20 cellular contexts compared by ENCODE assay signal in the genomic region with DNA sequence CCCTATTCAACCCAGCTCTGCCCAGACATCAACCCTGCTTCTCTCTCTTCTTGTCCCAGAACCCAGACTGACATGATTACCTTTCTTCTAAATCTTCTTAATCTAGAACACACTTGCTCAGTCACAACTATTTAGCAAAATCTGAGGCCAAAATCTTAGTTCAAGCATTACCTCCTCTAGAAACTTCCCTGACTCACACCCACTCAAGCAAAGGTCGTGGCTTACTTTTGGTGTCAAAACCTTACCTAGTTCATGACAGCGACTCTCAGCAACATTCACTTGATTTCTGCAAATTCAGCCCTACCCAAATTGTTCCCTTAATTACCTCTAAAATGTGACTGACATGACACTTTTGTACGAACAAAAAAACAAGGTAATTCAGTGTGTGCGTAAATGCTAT.
DNase-seq lines count a peak whose midpoint lies in the region; ATAC-seq and TF ChIP-seq lines count a peak whose summit lies in the region.
"Had no signal": no experiment of that assay in that cellular context is flagged by ENCODE, and none has a peak within 500 bp of the region (broad histone marks: within the 10 kb centered on the region; RNA-seq: fewer than 3 reads in every experiment).

No MANE protein-coding gene starts in this region.

- 0 out of 2 replicates have a peak, but pooled peaks cover 7% of the 10 kb centered on the region for H3K9me2 ChIP-seq in GM23338 (ENCODE audit: insufficient read depth)

- no peak for TF ChIP-seq CTCF in GM23338 (conservative IDR thresholded peaks at IDR 0.05; ENCODE audit: low read depth in 2 of 2)
- TF ChIP-seq CTCF in brain microvascular endothelial cell (IDR thresholded peaks at IDR 0.05; ENCODE audit: low read depth, low read length, missing control alignments) = no peak

- no peak overlapping the region for H2BK5ac ChIP-seq in mesendoderm (ENCODE audit: low read length)

- H3K9ac ChIP-seq in mesendoderm (ENCODE audit: low read length) (no peak overlapping the region), skeletal muscle tissue (ENCODE audit: low read depth in 1 of 3, low read length in 3 of 3) (no peak overlapping the region)

- H3F3A ChIP-seq in GM23338 (replicated peaks; ENCODE audit: low read depth) = no peaks in the 10 kb centered on the region

- H3K4me1 Mint-ChIP-seq in GM23338 = peaks cover 17% of the 10 kb centered on the region
- H3K4me1 Mint-ChIP-seq: activated naive CD4-positive, alpha-beta T cell treated with anti-CD3 and anti-CD28 coated beads, Interleukin-2, amount 50 U/mL, for 24 hours had no signal

- H2AK5ac ChIP-seq in mesendoderm (ENCODE audit: low read length) = peak overlapping the region; percentile 4

- H3K9me3 ChIP-seq in skeletal muscle tissue (ENCODE audit: control insufficient read depth in 3 of 3, low read length in 3 of 3) = no peaks in the 10 kb centered on the region

- H3K36me3 ChIP-seq in GM23338 (ENCODE audit: insufficient read depth) (no peaks in the 10 kb centered on the region), brain microvascular endothelial cell (replicated peaks) (no peaks in the 10 kb centered on the region), mesendoderm (ENCODE audit: control insufficient read depth, insufficient read depth, low read length) (no peaks in the 10 kb centered on the region), skeletal muscle tissue (ENCODE audit: control insufficient read depth in 3 of 3, insufficient read depth in 3 of 3, low read length in 3 of 3) (no peaks in the 10 kb centered on the region)
- H3K36me3 ChIP-seq: WERI-Rb-1 had no signal

- H2BK120ac ChIP-seq in mesendoderm (ENCODE audit: low read depth, low read length) = no peak overlapping the region

- H2AFZ ChIP-seq in GM23338 = peak overlapping the region; percentile 84; the same call in 1 of the 2 replicates

- no peak overlapping the region for H3K27ac ChIP-seq in GM23338 (ENCODE audit: low read depth)
- H3K27ac ChIP-seq in brain microvascular endothelial cell = peak overlapping the region; percentile 44
- H3K27ac ChIP-seq in mesendoderm (ENCODE audit: low read depth, low read length) = no peak overlapping the region
- peak overlapping the region; percentile 28 for H3K27ac ChIP-seq in skeletal muscle tissue (ENCODE audit: low read depth, low read length)
- H3K27ac ChIP-seq: WERI-Rb-1 had no signal

- DNase-seq in GM23338 (ENCODE audit: low spot score) (no peak), brain microvascular endothelial cell (no peak), mesendoderm (no peak), left colon (no peak), NCI-H1694 treated with DMSO at 0.1 percent for 48 hours (lab: John Stamatoyannopoulos, UW) (no peak)
- DNase-seq in activated naive CD4-positive, alpha-beta T cell treated with Interleukin-2 at 50 U/mL for 16 hours = no peak
- DNase-seq in activated CD8-positive, alpha-beta memory T cell treated with anti-CD3 and anti-CD28 coated beads, Interleukin-2, amount 50 U/mL, for 48 hours = no peak
- DNase-seq: activated CD4-positive, alpha-beta memory T cell treated with anti-CD3 and anti-CD28 coated beads for 36 hours; activated T-cell treated with anti-CD3 and anti-CD28 coated beads, Interleukin-2, amount 50 U/mL, for 4 hours; cortex of kidney; GOT3; MV-4-11; naive thymus-derived CD8-positive, alpha-beta T cell; NCI-H2029; retina had no signal

- no peak overlapping the region for H4K5ac ChIP-seq in mesendoderm (ENCODE audit: low read length)

- no peaks in the 10 kb centered on the region for H3K9me3 Mint-ChIP-seq in GM23338
- H3K9me3 Mint-ChIP-seq: activated CD4-positive, alpha-beta memory T cell treated with anti-CD3 and anti-CD28 coated beads for 36 hours; activated T-cell treated with anti-CD3 and anti-CD28 coated beads, Interleukin-2, amount 50 U/mL, for 4 hours; stimulated activated naive CD8-positive, alpha-beta T cell treated with anti-CD3 and anti-CD28 coated beads, Interleukin-15, Interleukin-2, amounts not matched to agents 100 ng/mL and 50 ng/mL, for 24 hours had no signal

- H3K4me2 ChIP-seq in GM23338 (no peak overlapping the region), mesendoderm (ENCODE audit: low read length) (no peak overlapping the region)

- no peak overlapping the region for H3K56ac ChIP-seq in mesendoderm (ENCODE audit: low read length)

- WGBS in mesendoderm (ENCODE audit: extremely low coverage, insufficient coverage, low lambda C conversion rate) = no CpG with 5 or more reads among the region's 4 CpGs

- H3K79me2 ChIP-seq in GM23338 (replicated peaks; ENCODE audit: insufficient read depth) (no peaks in the 10 kb centered on the region), mesendoderm (ENCODE audit: control insufficient read depth, insufficient read depth, low read length) (no peaks in the 10 kb centered on the region)

- ATAC-seq in GM23338 (no peak), left colon (no peak)
- ATAC-seq: activated T-cell treated with anti-CD3 and anti-CD28 coated beads, Interleukin-2, amount 50 U/mL, for 4 hours; naive thymus-derived CD8-positive, alpha-beta T cell had no signal

- no peaks in the 10 kb centered on the region for H3K79me1 ChIP-seq in mesendoderm (ENCODE audit: low read length)

- H3K23ac ChIP-seq in mesendoderm (ENCODE audit: low read length) = no peak overlapping the region

- no peaks in the 10 kb centered on the region for H4K20me1 ChIP-seq in GM23338 (replicated peaks; ENCODE audit: insufficient read depth)

- intact Hi-C loops in left colon (cut with DNase I, micrococcal nuclease) = no loop called here

- H3K4me1 ChIP-seq in GM23338 (ENCODE audit: insufficient read depth) (peaks cover 8% of the 10 kb centered on the region; the same call in 1 of the 2 replicates), mesendoderm (ENCODE audit: control insufficient read depth, low read depth, low read length) (no peaks in the 10 kb centered on the region), skeletal muscle tissue (ENCODE audit: control insufficient read depth in 3 of 3, insufficient read depth in 3 of 3, low read length in 3 of 3) (peaks cover 6 to 24% (median 9%) of the 10 kb centered on the region in 3 donors)

- H3K27me3 Mint-ChIP-seq in GM23338 (ENCODE audit: insufficient read depth, low read depth, poor library complexity) = peaks cover 7% of the 10 kb centered on the region
- H3K27me3 Mint-ChIP-seq: activated CD4-positive, alpha-beta memory T cell treated with anti-CD3 and anti-CD28 coated beads for 36 hours; activated naive CD4-positive, alpha-beta T cell treated with anti-CD3 and anti-CD28 coated beads, Interleukin-2, amount 50 U/mL, for 24 hours; IgD-negative memory B cell; stimulated activated naive CD8-positive, alpha-beta T cell treated with anti-CD3 and anti-CD28 coated beads, Interleukin-15, Interleukin-2, amounts not matched to agents 100 ng/mL and 50 ng/mL, for 24 hours had no signal

- H4K8ac ChIP-seq in mesendoderm (ENCODE audit: low read depth, low read length) = no peak overlapping the region

- H3K4me3 ChIP-seq in GM23338 (no peak overlapping the region), brain microvascular endothelial cell (ENCODE audit: low read depth, low read length) (no peak overlapping the region), mesendoderm (ENCODE audit: low read length) (no peak overlapping the region), skeletal muscle tissue (ENCODE audit: low read length in 3 of 3) (no peak overlapping the region)

- H2BK15ac ChIP-seq in mesendoderm (replicated peaks; ENCODE audit: low read depth) = no peak overlapping the region

- no peak overlapping the region for H3K18ac ChIP-seq in mesendoderm (ENCODE audit: low read length)

- H3K27ac Mint-ChIP-seq in GM23338 = no peak overlapping the region
- H3K27ac Mint-ChIP-seq: activated CD4-positive, alpha-beta memory T cell treated with anti-CD3 and anti-CD28 coated beads for 36 hours; activated naive CD4-positive, alpha-beta T cell treated with anti-CD3 and anti-CD28 coated beads, Interleukin-2, amount 50 U/mL, for 24 hours; IgD-negative memory B cell; naive thymus-derived CD8-positive, alpha-beta T cell; stimulated activated naive CD8-positive, alpha-beta T cell treated with anti-CD3 and anti-CD28 coated beads, Interleukin-15, Interleukin-2, amounts not matched to agents 100 ng/mL and 50 ng/mL, for 24 hours had no signal

- H3K27me3 ChIP-seq in GM23338 (ENCODE audit: insufficient read depth) (no peaks in the 10 kb centered on the region), brain microvascular endothelial cell (replicated peaks) (no peaks in the 10 kb centered on the region), mesendoderm (ENCODE audit: insufficient read depth, low read length, poor library complexity) (no peaks in the 10 kb centered on the region), skeletal muscle tissue (ENCODE audit: control insufficient read depth in 3 of 3, insufficient read depth in 3 of 3, low read length in 3 of 3) (no peaks in the 10 kb centered on the region)

- no peaks in the 10 kb centered on the region for H3K36me3 Mint-ChIP-seq in GM23338 (ENCODE audit: low read depth)
- H3K36me3 Mint-ChIP-seq: activated CD4-positive, alpha-beta memory T cell treated with anti-CD3 and anti-CD28 coated beads for 36 hours; activated naive CD4-positive, alpha-beta T cell treated with anti-CD3 and anti-CD28 coated beads, Interleukin-2, amount 50 U/mL, for 24 hours; IgD-negative memory B cell; naive thymus-derived CD8-positive, alpha-beta T cell had no signal

- in situ Hi-C loops in brain microvascular endothelial cell (cut with HindIII; ENCODE audit: low pct_ligation_motif_present, low sequenced_read_pairs) = no loop called here

- H3K4me3 Mint-ChIP-seq in GM23338 = no peak overlapping the region
- H3K4me3 Mint-ChIP-seq: activated CD4-positive, alpha-beta memory T cell treated with anti-CD3 and anti-CD28 coated beads for 36 hours; activated naive CD4-positive, alpha-beta T cell treated with anti-CD3 and anti-CD28 coated beads, Interleukin-2, amount 50 U/mL, for 24 hours; activated T-cell treated with anti-CD3 and anti-CD28 coated beads, Interleukin-2, amount 50 U/mL, for 4 hours; naive thymus-derived CD8-positive, alpha-beta T cell; stimulated activated naive CD8-positive, alpha-beta T cell treated with anti-CD3 and anti-CD28 coated beads, Interleukin-15, Interleukin-2, amounts not matched to agents 100 ng/mL and 50 ng/mL, for 24 hours had no signal

- H3K4ac ChIP-seq in mesendoderm (ENCODE audit: low read depth, low read length) = no peak overlapping the region

TF ChIP-seq in GM23338, 12 proteins besides CTCF, POLR2A, EP300 and RAD21:
- no peak for TF ChIP-seq ZNF114 (CRISPR knock-in tag; IDR thresholded peaks at IDR 0.05)
TF ChIP-seq in GM23338: peak in this region for 0.

Comparison
In these comparisons a context has a peak if more than half of its experiments do, and no peak if none do; other contexts are left out.
1. H3K27ac ChIP-seq: peak in brain microvascular endothelial cell (single experiment) and skeletal muscle tissue (single experiment); none in GM23338 (single experiment) and mesendoderm (single experiment).